Comparison of ENCODE assay signal across 8 cellular contexts in genomic region chr3:50321844-50322385, GRCh38. TPM values are rescaled to one million over a fixed set of nuclear protein-coding genes. Genes with fewer than 3 reads are reported as not detected.
A peak's percentile ranks its signal among the peaks of the same experiment; 100 is the strongest.
DNase-seq lines count a peak whose midpoint lies in the region; ATAC-seq and TF ChIP-seq lines count a peak whose summit lies in the region.

No MANE protein-coding gene starts in this region.

- peaks cover 36% of the 10 kb centered on the region for H3K4me1 ChIP-seq in ACC112 (ENCODE audit: control insufficient read depth, insufficient read depth, low read length, unreplicated experiment)

- no peak overlapping the region; the same call in 1 of the 2 replicates for H3K27ac Mint-ChIP-seq in WTC11

- H3K27me3 Mint-ChIP-seq in WTC11 (ENCODE audit: low read depth): no peaks in the 10 kb centered on the region

- TF ChIP-seq CTCF in WTC11 (IDR thresholded peaks at IDR 0.05): peak; percentile 56; the same call in 1 of the 2 replicates

- POLR2A ChIA-PET in WTC11 (lab: Charles Lee): interaction anchor here (0.6 to 2.0 kb wide), 5 partner anchors 15 to 125 kb away, joined by 3 to 8 read pairs (median 5); partner anchors contain the start of genes HYAL3 and NAA80

- peak overlapping the region; percentile 65 for H2AFZ ChIP-seq in ACC112 (ENCODE audit: low read length, unreplicated experiment)

- H3K9me3 Mint-ChIP-seq in WTC11: no peaks in the 10 kb centered on the region

- H3K79me2 ChIP-seq in ACC112 (ENCODE audit: control insufficient read depth, insufficient read depth, low read length, unreplicated experiment): peaks cover 23% of the 10 kb centered on the region

- DNase-seq in WTC11 (ENCODE audit: low spot score) (no peak), left ventricle myocardium superior (no peak), HPDE6-E6E7 (ENCODE audit: extremely low spot score) (no peak), NCI-H1436 treated with DMSO at 0.1 percent for 48 hours (lab: John Stamatoyannopoulos, UW) (no peak), NCI-H2081 treated with DMSO at 0.1 percent for 48 hours (lab: John Stamatoyannopoulos, UW) (no peak)

- peak overlapping the region; percentile 88 for H3K4me3 Mint-ChIP-seq in WTC11

- H3K4me3 ChIP-seq in ACC112 (ENCODE audit: low read depth, low read length): peak overlapping the region; percentile 84
- H3K4me3 ChIP-seq in skin epidermis: peak overlapping the region; percentile 57 to 92 (median 63)

- H3K36me3 Mint-ChIP-seq in WTC11: peaks cover 30% of the 10 kb centered on the region

- peaks cover 7% of the 10 kb centered on the region; the same call in 1 of the 2 replicates for H3K36me3 ChIP-seq in ACC112 (ENCODE audit: insufficient read depth, low read length)

- H3K27ac ChIP-seq in ACC112 (ENCODE audit: low read depth, low read length) (no peak overlapping the region), skin epidermis (peak overlapping the region; percentile 86 to 99 (median 97))

- CTCF ChIA-PET in WTC11 (lab: Charles Lee): interaction anchor here (0.6 to 5.5 kb wide), 36 partner anchors 11 to 1381 kb away, joined by 3 to 95 read pairs (median 4); partner anchors contain the start of genes CYB561D2, HEMK1, HYAL1 and HYAL3

- intact Hi-C loops in left ventricle myocardium superior (cut with micrococcal nuclease): no loop called here

- H3K4me1 Mint-ChIP-seq in WTC11: peaks cover 41% of the 10 kb centered on the region

- ATAC-seq in GM19328 (IDR thresholded peaks at IDR 0.05; ENCODE audit: unreplicated experiment): peak; percentile 7
- peak; percentile 46 for ATAC-seq in WTC11
- ATAC-seq in left ventricle myocardium superior: peak; percentile 19

- no peaks in the 10 kb centered on the region for H3K27me3 ChIP-seq in ACC112 (ENCODE audit: insufficient read depth, low read length)

TF ChIP-seq in WTC11, 78 proteins besides CTCF, POLR2A, EP300 and RAD21 (continues in another document):
- TF ChIP-seq ZBTB21 (CRISPR knock-in tag; IDR thresholded peaks at IDR 0.05; ENCODE audit: borderline replicate concordance) (no peak), KAT7 (CRISPR knock-in tag; IDR thresholded peaks at IDR 0.05; ENCODE audit: borderline replicate concordance) (peak; percentile 56; the same call in 1 of the 2 replicates), ZNF671 (CRISPR knock-in tag; IDR thresholded peaks at IDR 0.05) (no peak), TEAD4 (CRISPR knock-in tag; IDR thresholded peaks at IDR 0.05) (no peak), USF2 (CRISPR knock-in tag; IDR thresholded peaks at IDR 0.05) (no peak), CBFB (CRISPR knock-in tag; IDR thresholded peaks at IDR 0.05; ENCODE audit: low read depth) (0 out of 2 replicates have a peak, but pooled peaks have one; percentile 20), USF1 (CRISPR knock-in tag; IDR thresholded peaks at IDR 0.05) (no peak), SMAD4 (CRISPR knock-in tag; IDR thresholded peaks at IDR 0.05) (no peak), ELF4 (CRISPR knock-in tag; IDR thresholded peaks at IDR 0.05; ENCODE audit: low read depth) (no peak), PRRX2 (CRISPR knock-in tag; IDR thresholded peaks at IDR 0.05) (no peak), ERG (CRISPR knock-in tag; IDR thresholded peaks at IDR 0.05) (no peak), MAX (CRISPR knock-in tag; IDR thresholded peaks at IDR 0.05) (peak; percentile 28; the same call in 1 of the 2 replicates), CDX4 (CRISPR knock-in tag; IDR thresholded peaks at IDR 0.05; ENCODE audit: borderline replicate concordance) (no peak), RELA (CRISPR knock-in tag; IDR thresholded peaks at IDR 0.05; ENCODE audit: borderline replicate concordance) (no peak), ZMAT4 (CRISPR knock-in tag; IDR thresholded peaks at IDR 0.05) (no peak), PREB (CRISPR knock-in tag; IDR thresholded peaks at IDR 0.05; ENCODE audit: borderline replicate concordance) (no peak), HMGXB4 (CRISPR knock-in tag; IDR thresholded peaks at IDR 0.05) (peak; percentile 65; the same call in 1 of the 2 replicates)

RNA-seq across cellular contexts. Expression of gene HYAL2, which starts 0.6 kb away (rescaled TPM):
- total RNA-seq in WTC11 (2021) (58.0 to 65.6 TPM (median 62.9 TPM) in 3 replicates), left ventricle myocardium superior (36.0 TPM)

RNA-seq across cellular contexts. Expression of gene TUSC2, which starts 6.1 kb away (rescaled TPM):
- total RNA-seq in WTC11 (2021) (34.7 to 41.1 TPM (median 38.0 TPM) in 3 replicates), left ventricle myocardium superior (30.7 TPM)

RNA-seq across cellular contexts. Expression of gene HYAL1, which starts 18.5 kb away (rescaled TPM):
- 3.4 to 3.8 TPM (median 3.5 TPM) in 3 replicates for total RNA-seq in WTC11 (2021)
- 70.0 TPM for total RNA-seq in left ventricle myocardium superior

RNA-seq across cellular contexts. Expression of gene RASSF1, which starts 18.7 kb away (rescaled TPM):
- total RNA-seq in WTC11 (2021) (13.2 to 14.5 TPM (median 14.5 TPM) in 3 replicates), left ventricle myocardium superior (10.5 TPM)

RNA-seq across cellular contexts. Expression of gene HYAL3, which starts 22.7 kb away (rescaled TPM):
- 2.9 to 3.8 TPM (median 3.2 TPM) in 3 replicates for total RNA-seq in WTC11 (2021)
- 0.92 TPM for total RNA-seq in left ventricle myocardium superior

Comparison
In these comparisons a context has a peak if more than half of its experiments do, and no peak if none do; other contexts are left out.
1. RNA of gene HYAL1, which starts 18.5 kb away (total RNA-seq): 70.0 TPM in left ventricle myocardium superior (single experiment); 3.4 to 3.8 TPM in WTC11; every median in the first group is over 10 times any median in the second.
2. Peak in every context shown above with its lines, with median percentiles within 50 percentile points of each other: ATAC-seq.